In the genomic region with DNA sequence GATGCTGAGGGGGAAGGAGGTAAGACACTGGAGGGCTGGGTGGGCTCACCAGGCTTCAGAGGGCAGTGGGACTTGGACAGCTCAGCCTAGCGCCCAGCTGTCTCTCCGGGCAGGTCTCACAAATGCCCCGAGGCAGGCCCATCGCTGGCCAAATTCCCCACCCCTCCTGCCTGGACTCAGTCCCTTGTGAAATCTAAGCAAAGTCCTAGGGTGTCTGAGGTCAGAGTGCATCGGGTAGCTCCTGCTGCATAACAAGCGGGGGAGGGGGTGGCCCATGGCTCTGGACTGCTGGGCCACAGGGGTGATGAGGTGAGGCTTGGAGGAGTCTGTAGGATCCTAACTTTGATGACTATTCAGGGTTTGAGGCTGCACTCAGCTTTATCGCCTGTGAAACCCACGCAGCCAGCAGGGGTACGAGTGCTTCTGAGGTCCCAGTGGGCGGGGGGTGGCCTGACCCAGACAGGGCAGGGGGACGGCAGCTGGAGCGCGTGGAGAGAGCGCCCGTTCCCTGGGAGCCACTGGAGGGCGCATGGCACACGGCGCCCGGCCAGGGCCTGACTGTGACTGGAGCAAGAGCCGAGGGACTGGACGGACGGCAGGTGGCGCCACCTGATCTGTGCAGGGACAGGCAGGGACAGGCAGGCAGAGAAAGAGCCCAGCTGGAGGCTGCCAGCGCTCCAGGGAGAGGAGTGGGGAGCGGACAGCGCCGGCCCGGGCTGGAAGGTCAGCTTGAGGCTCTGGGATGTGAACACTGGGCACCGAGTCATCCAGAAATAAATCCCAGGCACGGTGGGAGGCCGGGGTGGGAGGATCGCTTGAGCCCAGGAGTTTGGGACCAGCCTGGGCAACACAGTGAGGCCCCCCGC, we compare ENCODE assay signal across 8 cellular contexts. TPM values are rescaled to one million over a fixed set of nuclear protein-coding genes. Genes with fewer than 3 reads are reported as not detected.
DNase-seq lines count a peak whose midpoint lies in the region; ATAC-seq, FAIRE-seq and TF ChIP-seq lines count a peak whose summit lies in the region.

No MANE protein-coding gene starts in this region.

- H3K4me3 ChIP-seq in gastroesophageal sphincter, result no peak overlapping the region
- no peak overlapping the region for H3K4me3 ChIP-seq in pancreas

- no peak for TF ChIP-seq POLR2A in gastroesophageal sphincter (IDR thresholded peaks at IDR 0.05)

- no peaks in the 10 kb centered on the region for H3K9me3 ChIP-seq in gastroesophageal sphincter
- no peaks in the 10 kb centered on the region for H3K9me3 ChIP-seq in pancreas

- H3K4me3 Mint-ChIP-seq in type B pancreatic cell, result no peak overlapping the region

- H3K27ac ChIP-seq in gastroesophageal sphincter, result no peak overlapping the region
- no peak overlapping the region for H3K27ac ChIP-seq in pancreas

- no peak for TF ChIP-seq EP300 in gastroesophageal sphincter (IDR thresholded peaks at IDR 0.05)

- DNase-seq in NCI-H1105 (lab: John Stamatoyannopoulos, UW), result peak; percentile 91
- DNase-seq in SK-MEL-5 (ENCODE audit: low read depth, low spot score), result peak; percentile 97
- peak; percentile 93 for DNase-seq in activated gamma-delta T cell treated with anti-CD3 and anti-CD28 coated beads, Interleukin-2, amount 50 U/mL, for 16 hours (ENCODE audit: low read depth)
- peak; percentile 96 to 100 (median 98) for DNase-seq in pancreas
- peak; percentile 99 for DNase-seq in type B pancreatic cell (ENCODE audit: extremely low spot score, unreplicated experiment)

- peaks cover 0 to 23% (median 2%) of the 10 kb centered on the region in 3 donors for H3K4me1 ChIP-seq in gastroesophageal sphincter
- H3K4me1 ChIP-seq in pancreas, result no peaks in the 10 kb centered on the region

- peak overlapping the region; percentile 51 for H3K27ac Mint-ChIP-seq in type B pancreatic cell

- peaks cover 7% of the 10 kb centered on the region for H3K4me1 Mint-ChIP-seq in type B pancreatic cell (ENCODE audit: unreplicated experiment)

- H3K36me3 Mint-ChIP-seq in type B pancreatic cell, result no peaks in the 10 kb centered on the region

- WGBS in gastroesophageal sphincter (ENCODE audit: low coverage in 1 of 2), 2 donors, result no CpG with 5 or more reads among the region's 33 CpGs
- WGBS in pancreas, 2 donors, result 16 to 17% methylated on average over 33 of the region's 33 CpGs

- peaks cover 0 to 33% of the 10 kb centered on the region in 2 donors for H3K36me3 ChIP-seq in gastroesophageal sphincter
- peaks cover 0 to 7% (median 0%) of the 10 kb centered on the region in 3 donors for H3K36me3 ChIP-seq in pancreas

- ATAC-seq in HG02623 (IDR thresholded peaks at IDR 0.05; ENCODE audit: unreplicated experiment) (peak; percentile 88), gastroesophageal sphincter (peak; percentile 96), pancreas (peak; percentile 94 to 98 (median 97))

- H3K27me3 ChIP-seq in gastroesophageal sphincter (peaks cover 32% of the 10 kb centered on the region), pancreas (no peaks in the 10 kb centered on the region)

- TF ChIP-seq CTCF in GM12872 (IDR thresholded peaks at IDR 0.05; ENCODE audit: insufficient read depth, low read depth, low read length) (peak; percentile 100), gastroesophageal sphincter (IDR thresholded peaks at IDR 0.05) (peak in 3 of 4 experiments; percentile 100), pancreas (IDR thresholded peaks at IDR 0.05) (peak; percentile 98 to 100 (median 98)), type B pancreatic cell (conservative IDR thresholded peaks at IDR 0.05) (peak; percentile 100)

- intact Hi-C loops in pancreas (cut with DNase I), result loop anchor here (5.0 to 10.0 kb wide), 3 partner anchors 69 to 152 kb away; no protein-coding TSS in a partner anchor

- H3K9me3 Mint-ChIP-seq in type B pancreatic cell, result no peaks in the 10 kb centered on the region

- FAIRE-seq in pancreas (lab: Jason Lieb, UNC), result no peak

- H3K27me3 Mint-ChIP-seq in type B pancreatic cell, result no peaks in the 10 kb centered on the region

- in situ Hi-C loops in SK-MEL-5 (cut with HindIII; ENCODE audit: low pct_unique_long_range_greater_than_20kb, low sequenced_read_pairs), result no loop called here

RNA-seq across cellular contexts. Expression of a gene that starts 10.0 kb away (rescaled TPM):
- not detected in 2 replicates for total RNA-seq in SK-MEL-5 (2014; rRNA removed; shearing (Covaris generic))
- 0.11 TPM in 1 of 2 replicates, not detected in the other for polyA plus RNA-seq in SK-MEL-5 (2015; cell fraction: cytosol; rRNA removed)
- not detected in 2 replicates for polyA plus RNA-seq in SK-MEL-5 (2015; cell fraction: nucleus; rRNA removed)
- not detected for total RNA-seq in gastroesophageal sphincter
- under 1 TPM in 5 of 6 donors, not detected in 1; 0.12 to 0.59 (median 0.32) TPM for total RNA-seq in pancreas
- under 1 TPM; 0.54 to 0.76 TPM for polyA plus RNA-seq in pancreas
- 13.6 and 15.3 TPM in 2 replicates for total RNA-seq in type B pancreatic cell (ENCODE audit: low replicate concordance)

RNA-seq across cellular contexts. Expression of a gene that starts 17.6 kb away (rescaled TPM):
- total RNA-seq in SK-MEL-5 (2014; rRNA removed; shearing (Covaris generic)), result 12.9 and 13.1 TPM in 2 replicates
- 10.1 and 11.5 TPM in 2 replicates for polyA plus RNA-seq in SK-MEL-5 (2015; cell fraction: cytosol; rRNA removed)
- 12.2 and 13.1 TPM in 2 replicates for polyA plus RNA-seq in SK-MEL-5 (2015; cell fraction: nucleus; rRNA removed)
- total RNA-seq in gastroesophageal sphincter, result 10 to 100 TPM in 3 of 4 donors, 1 to 10 TPM in 1; 6.0 to 16.7 (median 12.0) TPM
- total RNA-seq in pancreas, result 1 to 10 TPM; 4.2 to 8.6 (median 6.0) TPM
- polyA plus RNA-seq in pancreas, result 1 to 10 TPM; 7.5 to 9.1 TPM
- 14.8 and 15.4 TPM in 2 replicates for total RNA-seq in type B pancreatic cell (ENCODE audit: low replicate concordance)

RNA-seq across cellular contexts. Expression of a gene that starts 38.5 kb away (rescaled TPM):
- 4.4 and 5.5 TPM in 2 replicates for total RNA-seq in SK-MEL-5 (2014; rRNA removed; shearing (Covaris generic))
- polyA plus RNA-seq in SK-MEL-5 (2015; cell fraction: cytosol; rRNA removed), result 3.3 and 7.6 TPM in 2 replicates
- polyA plus RNA-seq in SK-MEL-5 (2015; cell fraction: nucleus; rRNA removed), result 2.5 and 6.4 TPM in 2 replicates
- total RNA-seq in gastroesophageal sphincter (100 to 1,000 TPM in 1 of 4 donors, 10 to 100 TPM in 3; 44.8 to 106 (median 60.1) TPM), pancreas (10 to 100 TPM; 10.9 to 15.0 (median 13.7) TPM), type B pancreatic cell (ENCODE audit: low replicate concordance) (15.7 and 18.1 TPM in 2 replicates)
- 10 to 100 TPM; 15.5 to 41.2 TPM for polyA plus RNA-seq in pancreas

RNA-seq across cellular contexts. Expression of a gene that starts 51.4 kb away (rescaled TPM):
- 8.4 and 10.4 TPM in 2 replicates for total RNA-seq in SK-MEL-5 (2014; rRNA removed; shearing (Covaris generic))
- 8.0 and 13.3 TPM in 2 replicates for polyA plus RNA-seq in SK-MEL-5 (2015; cell fraction: cytosol; rRNA removed)
- 5.7 and 10.0 TPM in 2 replicates for polyA plus RNA-seq in SK-MEL-5 (2015; cell fraction: nucleus; rRNA removed)
- 10 to 100 TPM; 13.6 to 27.9 (median 16.3) TPM for total RNA-seq in gastroesophageal sphincter
- total RNA-seq in pancreas, result 1 to 10 TPM; 3.4 to 5.3 (median 3.9) TPM
- 1 to 10 TPM; 5.4 to 6.5 TPM for polyA plus RNA-seq in pancreas
- 1.2 TPM in 2 replicates for total RNA-seq in type B pancreatic cell (ENCODE audit: low replicate concordance)
